Comparison of ENCODE assay signal across 2 cellular contexts in genomic region chr1:167887187-167887586, GRCh38. TPM values are rescaled to one million over a fixed set of nuclear protein-coding genes. Genes with fewer than 3 reads are reported as not detected.
"Had no signal": no experiment of that assay in that cellular context is flagged by ENCODE, and none has a peak within 500 bp of the region (broad histone marks: within the 10 kb centered on the region; RNA-seq: fewer than 3 reads in every experiment).

No MANE protein-coding gene starts in this region.

RNA-seq across cellular contexts. Expression of gene ADCY10, which starts 26.7 kb away (rescaled TPM):
- total RNA-seq: activated CD8-positive, alpha-beta memory T cell treated with anti-CD3 and anti-CD28 coated beads for 36 hours; activated CD8-positive, alpha-beta T cell treated with anti-CD3 and anti-CD28 coated beads, Interleukin-2, amount 10 ng/mL, durations not matched to agents 7 days and 5 days had no signal
